In genomic region chr6:136593748-136594490, GRCh38 we compare ENCODE assay signal across 1 cellular context.
TF ChIP-seq lines count a peak whose summit lies in the region.

No MANE protein-coding gene starts in this region.

TF ChIP-seq in K562, 482 proteins besides CTCF, POLR2A, EP300 and RAD21 (continued from another document and continues in another):
- TF ChIP-seq TFAP4 (CRISPR knock-in tag; IDR thresholded peaks at IDR 0.05; ENCODE audit: borderline replicate concordance) (no peak; the same call in 1 of the 2 replicates), ZNF766 (CRISPR knock-in tag; conservative IDR thresholded peaks at IDR 0.05) (no peak), GABPB1 (CRISPR knock-in tag; IDR thresholded peaks at IDR 0.05) (no peak), PCBP1 (IDR thresholded peaks at IDR 0.05; ENCODE audit: low read depth, low read length, poor library complexity, severe bottlenecking) (no peak), CREB3 (tag; conservative IDR thresholded peaks at IDR 0.05; ENCODE audit: low read depth) (no peak), BRF1 (IDR thresholded peaks at IDR 0.05; ENCODE audit: borderline replicate concordance, extremely low read depth, insufficient read length) (no peak), ZNF316 (IDR thresholded peaks at IDR 0.05) (peak; percentile 47; the same call in 1 of the 2 replicates), GATA2 (CRISPR knock-in tag; IDR thresholded peaks at IDR 0.05) (no peak), C11orf30 (IDR thresholded peaks at IDR 0.05; ENCODE audit: low read depth) (peak; percentile 65), POLR2G (IDR thresholded peaks at IDR 0.05; ENCODE audit: low read depth, low read length) (no peak), SLC30A9 (CRISPR knock-in tag; IDR thresholded peaks at IDR 0.05) (no peak), ZNF311 (CRISPR knock-in tag; IDR thresholded peaks at IDR 0.05) (no peak), KDM4B (IDR thresholded peaks at IDR 0.05; ENCODE audit: borderline replicate concordance in 2 of 2, low read depth in 1 of 2) (no peak), RAD51 (IDR thresholded peaks at IDR 0.05; ENCODE audit: borderline replicate concordance, low read depth) (no peak), FOXM1 (IDR thresholded peaks at IDR 0.05; ENCODE audit: low read depth) (peak; percentile 74), FOXM1 (CRISPR knock-in tag; IDR thresholded peaks at IDR 0.05; ENCODE audit: low read depth) (no peak), ZNF384 (IDR thresholded peaks at IDR 0.05; ENCODE audit: low read depth, low read length) (no peak), PURB (CRISPR knock-in tag; IDR thresholded peaks at IDR 0.05; ENCODE audit: low read depth) (no peak), FOSL1 (tag; conservative IDR thresholded peaks at IDR 0.05) (peak; percentile 84), SIN3A (IDR thresholded peaks at IDR 0.05; ENCODE audit: borderline replicate concordance in 2 of 2, control insufficient read depth in 1 of 2, low read depth in 2 of 2, low read length in 2 of 2) (no peak), ZNF586 (CRISPR knock-in tag; conservative IDR thresholded peaks at IDR 0.05) (no peak), CBFB (CRISPR knock-in tag; IDR thresholded peaks at IDR 0.05) (no peak), ZNF398 (CRISPR knock-in tag; IDR thresholded peaks at IDR 0.05) (no peak), NCOA2 (IDR thresholded peaks at IDR 0.05; ENCODE audit: partially characterized antibody in 2 of 2) (no peak), TCF7 (IDR thresholded peaks at IDR 0.05; ENCODE audit: borderline replicate concordance) (no peak), SOX6 (IDR thresholded peaks at IDR 0.05) (no peak), CBX3 (IDR thresholded peaks at IDR 0.05; ENCODE audit: borderline replicate concordance in 1 of 2, low read length in 2 of 2) (no peak), ZBTB1 (CRISPR knock-in tag; IDR thresholded peaks at IDR 0.05; ENCODE audit: borderline replicate concordance, low read depth) (no peak)
- TF ChIP-seq, protein P1, sequence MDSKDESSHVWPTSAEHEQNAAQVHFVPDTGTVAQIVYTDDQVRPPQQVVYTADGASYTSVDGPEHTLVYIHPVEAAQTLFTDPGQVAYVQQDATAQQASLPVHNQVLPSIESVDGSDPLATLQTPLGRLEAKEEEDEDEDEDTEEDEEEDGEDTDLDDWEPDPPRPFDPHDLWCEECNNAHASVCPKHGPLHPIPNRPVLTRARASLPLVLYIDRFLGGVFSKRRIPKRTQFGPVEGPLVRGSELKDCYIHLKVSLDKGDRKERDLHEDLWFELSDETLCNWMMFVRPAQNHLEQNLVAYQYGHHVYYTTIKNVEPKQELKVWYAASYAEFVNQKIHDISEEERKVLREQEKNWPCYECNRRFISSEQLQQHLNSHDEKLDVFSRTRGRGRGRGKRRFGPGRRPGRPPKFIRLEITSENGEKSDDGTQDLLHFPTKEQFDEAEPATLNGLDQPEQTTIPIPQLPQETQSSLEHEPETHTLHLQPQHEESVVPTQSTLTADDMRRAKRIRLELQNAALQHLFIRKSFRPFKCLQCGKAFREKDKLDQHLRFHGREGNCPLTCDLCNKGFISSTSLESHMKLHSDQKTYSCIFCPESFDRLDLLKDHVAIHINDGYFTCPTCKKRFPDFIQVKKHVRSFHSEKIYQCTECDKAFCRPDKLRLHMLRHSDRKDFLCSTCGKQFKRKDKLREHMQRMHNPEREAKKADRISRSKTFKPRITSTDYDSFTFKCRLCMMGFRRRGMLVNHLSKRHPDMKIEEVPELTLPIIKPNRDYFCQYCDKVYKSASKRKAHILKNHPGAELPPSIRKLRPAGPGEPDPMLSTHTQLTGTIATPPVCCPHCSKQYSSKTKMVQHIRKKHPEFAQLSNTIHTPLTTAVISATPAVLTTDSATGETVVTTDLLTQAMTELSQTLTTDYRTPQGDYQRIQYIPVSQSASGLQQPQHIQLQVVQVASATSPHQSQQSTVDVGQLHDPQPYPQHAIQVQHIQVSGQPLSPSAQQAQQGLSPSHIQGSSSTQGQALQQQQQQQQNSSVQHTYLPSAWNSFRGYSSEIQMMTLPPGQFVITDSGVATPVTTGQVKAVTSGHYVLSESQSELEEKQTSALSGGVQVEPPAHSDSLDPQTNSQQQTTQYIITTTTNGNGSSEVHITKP (IDR thresholded peaks at IDR 0.05; ENCODE audit: partially characterized antibody), result peak; percentile 16
- TF ChIP-seq, protein P2, sequence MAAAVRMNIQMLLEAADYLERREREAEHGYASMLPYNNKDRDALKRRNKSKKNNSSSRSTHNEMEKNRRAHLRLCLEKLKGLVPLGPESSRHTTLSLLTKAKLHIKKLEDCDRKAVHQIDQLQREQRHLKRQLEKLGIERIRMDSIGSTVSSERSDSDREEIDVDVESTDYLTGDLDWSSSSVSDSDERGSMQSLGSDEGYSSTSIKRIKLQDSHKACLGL (CRISPR knock-in tag; IDR thresholded peaks at IDR 0.05; ENCODE audit: borderline replicate concordance, poor library complexity, severe bottlenecking), result no peak
- TF ChIP-seq, protein P3, sequence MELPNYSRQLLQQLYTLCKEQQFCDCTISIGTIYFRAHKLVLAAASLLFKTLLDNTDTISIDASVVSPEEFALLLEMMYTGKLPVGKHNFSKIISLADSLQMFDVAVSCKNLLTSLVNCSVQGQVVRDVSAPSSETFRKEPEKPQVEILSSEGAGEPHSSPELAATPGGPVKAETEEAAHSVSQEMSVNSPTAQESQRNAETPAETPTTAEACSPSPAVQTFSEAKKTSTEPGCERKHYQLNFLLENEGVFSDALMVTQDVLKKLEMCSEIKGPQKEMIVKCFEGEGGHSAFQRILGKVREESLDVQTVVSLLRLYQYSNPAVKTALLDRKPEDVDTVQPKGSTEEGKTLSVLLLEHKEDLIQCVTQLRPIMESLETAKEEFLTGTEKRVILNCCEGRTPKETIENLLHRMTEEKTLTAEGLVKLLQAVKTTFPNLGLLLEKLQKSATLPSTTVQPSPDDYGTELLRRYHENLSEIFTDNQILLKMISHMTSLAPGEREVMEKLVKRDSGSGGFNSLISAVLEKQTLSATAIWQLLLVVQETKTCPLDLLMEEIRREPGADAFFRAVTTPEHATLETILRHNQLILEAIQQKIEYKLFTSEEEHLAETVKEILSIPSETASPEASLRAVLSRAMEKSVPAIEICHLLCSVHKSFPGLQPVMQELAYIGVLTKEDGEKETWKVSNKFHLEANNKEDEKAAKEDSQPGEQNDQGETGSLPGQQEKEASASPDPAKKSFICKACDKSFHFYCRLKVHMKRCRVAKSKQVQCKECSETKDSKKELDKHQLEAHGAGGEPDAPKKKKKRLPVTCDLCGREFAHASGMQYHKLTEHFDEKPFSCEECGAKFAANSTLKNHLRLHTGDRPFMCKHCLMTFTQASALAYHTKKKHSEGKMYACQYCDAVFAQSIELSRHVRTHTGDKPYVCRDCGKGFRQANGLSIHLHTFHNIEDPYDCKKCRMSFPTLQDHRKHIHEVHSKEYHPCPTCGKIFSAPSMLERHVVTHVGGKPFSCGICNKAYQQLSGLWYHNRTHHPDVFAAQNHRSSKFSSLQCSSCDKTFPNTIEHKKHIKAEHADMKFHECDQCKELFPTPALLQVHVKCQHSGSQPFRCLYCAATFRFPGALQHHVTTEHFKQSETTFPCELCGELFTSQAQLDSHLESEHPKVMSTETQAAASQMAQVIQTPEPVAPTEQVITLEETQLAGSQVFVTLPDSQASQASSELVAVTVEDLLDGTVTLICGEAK (IDR thresholded peaks at IDR 0.05), result no peak
- TF ChIP-seq, protein P3 (CRISPR knock-in tag; IDR thresholded peaks at IDR 0.05), result no peak
- TF ChIP-seq, protein P4, sequence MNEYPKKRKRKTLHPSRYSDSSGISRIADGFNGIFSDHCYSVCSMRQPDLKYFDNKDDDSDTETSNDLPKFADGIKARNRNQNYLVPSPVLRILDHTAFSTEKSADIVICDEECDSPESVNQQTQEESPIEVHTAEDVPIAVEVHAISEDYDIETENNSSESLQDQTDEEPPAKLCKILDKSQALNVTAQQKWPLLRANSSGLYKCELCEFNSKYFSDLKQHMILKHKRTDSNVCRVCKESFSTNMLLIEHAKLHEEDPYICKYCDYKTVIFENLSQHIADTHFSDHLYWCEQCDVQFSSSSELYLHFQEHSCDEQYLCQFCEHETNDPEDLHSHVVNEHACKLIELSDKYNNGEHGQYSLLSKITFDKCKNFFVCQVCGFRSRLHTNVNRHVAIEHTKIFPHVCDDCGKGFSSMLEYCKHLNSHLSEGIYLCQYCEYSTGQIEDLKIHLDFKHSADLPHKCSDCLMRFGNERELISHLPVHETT (CRISPR knock-in tag; conservative IDR thresholded peaks at IDR 0.05 in 1 of 2, IDR thresholded peaks at IDR 0.05 in 1 of 2), result peak in 1 of 2 experiments; percentile 61; a peak in 1 of 4 replicates
- TF ChIP-seq, protein P5, sequence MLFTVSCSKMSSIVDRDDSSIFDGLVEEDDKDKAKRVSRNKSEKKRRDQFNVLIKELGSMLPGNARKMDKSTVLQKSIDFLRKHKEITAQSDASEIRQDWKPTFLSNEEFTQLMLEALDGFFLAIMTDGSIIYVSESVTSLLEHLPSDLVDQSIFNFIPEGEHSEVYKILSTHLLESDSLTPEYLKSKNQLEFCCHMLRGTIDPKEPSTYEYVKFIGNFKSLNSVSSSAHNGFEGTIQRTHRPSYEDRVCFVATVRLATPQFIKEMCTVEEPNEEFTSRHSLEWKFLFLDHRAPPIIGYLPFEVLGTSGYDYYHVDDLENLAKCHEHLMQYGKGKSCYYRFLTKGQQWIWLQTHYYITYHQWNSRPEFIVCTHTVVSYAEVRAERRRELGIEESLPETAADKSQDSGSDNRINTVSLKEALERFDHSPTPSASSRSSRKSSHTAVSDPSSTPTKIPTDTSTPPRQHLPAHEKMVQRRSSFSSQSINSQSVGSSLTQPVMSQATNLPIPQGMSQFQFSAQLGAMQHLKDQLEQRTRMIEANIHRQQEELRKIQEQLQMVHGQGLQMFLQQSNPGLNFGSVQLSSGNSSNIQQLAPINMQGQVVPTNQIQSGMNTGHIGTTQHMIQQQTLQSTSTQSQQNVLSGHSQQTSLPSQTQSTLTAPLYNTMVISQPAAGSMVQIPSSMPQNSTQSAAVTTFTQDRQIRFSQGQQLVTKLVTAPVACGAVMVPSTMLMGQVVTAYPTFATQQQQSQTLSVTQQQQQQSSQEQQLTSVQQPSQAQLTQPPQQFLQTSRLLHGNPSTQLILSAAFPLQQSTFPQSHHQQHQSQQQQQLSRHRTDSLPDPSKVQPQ (CRISPR knock-in tag; IDR thresholded peaks at IDR 0.05; ENCODE audit: borderline replicate concordance), result no peak
- TF ChIP-seq, protein P6, sequence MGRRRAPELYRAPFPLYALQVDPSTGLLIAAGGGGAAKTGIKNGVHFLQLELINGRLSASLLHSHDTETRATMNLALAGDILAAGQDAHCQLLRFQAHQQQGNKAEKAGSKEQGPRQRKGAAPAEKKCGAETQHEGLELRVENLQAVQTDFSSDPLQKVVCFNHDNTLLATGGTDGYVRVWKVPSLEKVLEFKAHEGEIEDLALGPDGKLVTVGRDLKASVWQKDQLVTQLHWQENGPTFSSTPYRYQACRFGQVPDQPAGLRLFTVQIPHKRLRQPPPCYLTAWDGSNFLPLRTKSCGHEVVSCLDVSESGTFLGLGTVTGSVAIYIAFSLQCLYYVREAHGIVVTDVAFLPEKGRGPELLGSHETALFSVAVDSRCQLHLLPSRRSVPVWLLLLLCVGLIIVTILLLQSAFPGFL (CRISPR knock-in tag; IDR thresholded peaks at IDR 0.05), result no peak
